Comparison of ENCODE assay signal across 22 cellular contexts in genomic region chr5:171453056-171453725, GRCh38. TPM values are rescaled to one million over a fixed set of nuclear protein-coding genes. Genes with fewer than 3 reads are reported as not detected.
DNase-seq lines count a peak whose midpoint lies in the region; ATAC-seq and TF ChIP-seq lines count a peak whose summit lies in the region.
"Had no signal": no experiment of that assay in that cellular context is flagged by ENCODE, and none has a peak within 500 bp of the region (broad histone marks: within the 10 kb centered on the region; RNA-seq: fewer than 3 reads in every experiment).

No MANE protein-coding gene starts in this region.

- POLR2A ChIA-PET in naive thymus-derived CD4-positive, alpha-beta T cell (lab: Charles Lee), result no interaction called here

- no peak for ATAC-seq in naive thymus-derived CD4-positive, alpha-beta T cell

- no peaks in the 10 kb centered on the region for H3K36me3 Mint-ChIP-seq in endodermal cell (ENCODE audit: low read depth)
- H3K36me3 Mint-ChIP-seq in naive thymus-derived CD4-positive, alpha-beta T cell, result no peaks in the 10 kb centered on the region

- H3K4me3 Mint-ChIP-seq in endodermal cell, result no peak overlapping the region
- no peak overlapping the region for H3K4me3 Mint-ChIP-seq in naive thymus-derived CD4-positive, alpha-beta T cell

- H3K27ac Mint-ChIP-seq in endodermal cell, result no peak overlapping the region
- no peak overlapping the region for H3K27ac Mint-ChIP-seq in naive thymus-derived CD4-positive, alpha-beta T cell

- no peak overlapping the region for H2BK5ac ChIP-seq in neuronal stem cell (ENCODE audit: low read length)

- TF ChIP-seq CTCF in GM12873 (IDR thresholded peaks at IDR 0.05; ENCODE audit: insufficient read depth, low read depth, low read length, missing control alignments), result peak; percentile 26
- TF ChIP-seq CTCF in endodermal cell (conservative IDR thresholded peaks at IDR 0.05), result peak; percentile 55

- H4K8ac ChIP-seq in neuronal stem cell (ENCODE audit: low read depth, low read length), result no peak overlapping the region

- intact Hi-C loops in head of caudate nucleus (cut with DNase I), result no loop called here
- intact Hi-C loops in naive thymus-derived CD4-positive, alpha-beta T cell (cut with micrococcal nuclease), result no loop called here

- DNase-seq in NAMALWA (ENCODE audit: low spot score) (peak; percentile 21), endodermal cell (no peak), neuronal stem cell (ENCODE audit: low spot score) (no peak), head of caudate nucleus (no peak)
- no peak for DNase-seq in activated CD4-positive, alpha-beta T cell treated with anti-CD3 and anti-CD28 coated beads, Interleukin-2, amount 50 U/mL, for 48 hours
- no peak for DNase-seq in naive thymus-derived CD4-positive, alpha-beta T cell
- DNase-seq: DMS79 treated with DMSO at 0.1 percent for 48 hours, GDM1, GOT3, NCI-H1048, NCI-H1436 treated with DMSO at 0.1 percent for 48 hours, NCI-H2029 treated with DMSO at 0.1 percent for 48 hours, NCI-H2171 treated with DMSO at 0.1 percent for 48 hours, NCI-H82, PC-9 had no signal

- H3K9ac ChIP-seq in endodermal cell (ENCODE audit: extremely low read depth, low read length, poor library complexity, severe bottlenecking) (no peak overlapping the region), neuronal stem cell (ENCODE audit: low read depth, low read length, poor library complexity) (no peak overlapping the region)
- H3K9ac ChIP-seq: BLaER1 treated with 17β-estradiol and CSF1 and Interleukin-3, amounts not matched to agents 10 nM and 100 nM; KMS-11 had no signal

- no peaks in the 10 kb centered on the region for H3K79me1 ChIP-seq in neuronal stem cell (ENCODE audit: low read depth, low read length)

- H3K4me1 Mint-ChIP-seq in endodermal cell, result peaks cover 15% of the 10 kb centered on the region
- peaks cover 0 to 9% (median 0%) of the 10 kb centered on the region in 7 donors for H3K4me1 Mint-ChIP-seq in naive thymus-derived CD4-positive, alpha-beta T cell

- H3K27ac ChIP-seq in endodermal cell (ENCODE audit: low read depth, low read length), result no peak overlapping the region
- H3K27ac ChIP-seq in neuronal stem cell (replicated peaks; ENCODE audit: low read length), result no peak overlapping the region
- no peak overlapping the region for H3K27ac ChIP-seq in naive thymus-derived CD4-positive, alpha-beta T cell (ENCODE audit: low read depth, low read length)
- H3K27ac ChIP-seq: A549; BLaER1 treated with 17β-estradiol and CSF1 and Interleukin-3, amounts not matched to agents 10 nM and 100 nM; KMS-11; PC-9 had no signal

- no peak overlapping the region for H3K4me2 ChIP-seq in neuronal stem cell (ENCODE audit: insufficient read depth, low read length, poor library complexity, severe bottlenecking)
- H3K4me2 ChIP-seq: A549; BLaER1 treated with 17β-estradiol and CSF1 and Interleukin-3, amounts not matched to agents 10 nM and 100 nM; KMS-11; PC-9 had no signal

- H4K91ac ChIP-seq in neuronal stem cell (ENCODE audit: low read depth, low read length, poor library complexity), result no peak overlapping the region

- H3K14ac ChIP-seq in neuronal stem cell (ENCODE audit: low read length), result no peak overlapping the region

- H3K27me3 Mint-ChIP-seq in endodermal cell (ENCODE audit: insufficient read depth), result peaks cover 17% of the 10 kb centered on the region
- H3K27me3 Mint-ChIP-seq in naive thymus-derived CD4-positive, alpha-beta T cell, result peaks cover 33 to 54% (median 45%) of the 10 kb centered on the region in 5 donors

- no peak overlapping the region for H3K23ac ChIP-seq in neuronal stem cell (ENCODE audit: low read depth, low read length, poor library complexity)

- no peak overlapping the region for H2AFZ ChIP-seq in neuronal stem cell (ENCODE audit: low read length)
- H2AFZ ChIP-seq: PC-9 had no signal

- H3K9me3 Mint-ChIP-seq in endodermal cell, result no peaks in the 10 kb centered on the region
- peaks cover 0 to 1% (median 0%) of the 10 kb centered on the region in 11 donors for H3K9me3 Mint-ChIP-seq in naive thymus-derived CD4-positive, alpha-beta T cell

- H3K36me3 ChIP-seq in endodermal cell (ENCODE audit: control insufficient read depth, insufficient read depth, low read length), result no peaks in the 10 kb centered on the region
- H3K36me3 ChIP-seq in neuronal stem cell (replicated peaks in 1 of 2; ENCODE audit: control insufficient read depth in 2 of 2, insufficient read depth in 2 of 2, low read length in 2 of 2), result no peaks in the 10 kb centered on the region
- H3K36me3 ChIP-seq in naive thymus-derived CD4-positive, alpha-beta T cell (ENCODE audit: control insufficient read depth in 2 of 3, insufficient read depth in 3 of 3, low read length in 3 of 3), result no peaks in the 10 kb centered on the region
- H3K36me3 ChIP-seq: BLaER1 treated with 17β-estradiol and CSF1 and Interleukin-3, amounts not matched to agents 10 nM and 100 nM had no signal

- CTCF ChIA-PET in naive thymus-derived CD4-positive, alpha-beta T cell (lab: Charles Lee), result no interaction called here

- H2BK120ac ChIP-seq in neuronal stem cell (ENCODE audit: low read depth, low read length), result no peak overlapping the region

- no peak overlapping the region for H3K4ac ChIP-seq in neuronal stem cell (ENCODE audit: low read length)

- 90 to 92% methylated on average over 7 to 11 of the region's 11 CpGs for WGBS in endodermal cell (ENCODE audit: insufficient coverage in 1 of 2, insufficient read length in 1 of 2), 2 experiments
- WGBS in neuronal stem cell (ENCODE audit: extremely low coverage in 2 of 2, insufficient read length in 2 of 2, insufficient replicate concordance in 1 of 2), 2 donors, result no CpG with 5 or more reads among the region's 11 CpGs

- H3K4me1 ChIP-seq in endodermal cell (ENCODE audit: control insufficient read depth, insufficient read depth, low read length) (no peaks in the 10 kb centered on the region), neuronal stem cell (ENCODE audit: control insufficient read depth in 2 of 2, insufficient read depth in 1 of 2, low read depth in 1 of 2, low read length in 2 of 2) (peaks cover 0 to 7% of the 10 kb centered on the region in 2 donors)
- no peaks in the 10 kb centered on the region for H3K4me1 ChIP-seq in naive thymus-derived CD4-positive, alpha-beta T cell (ENCODE audit: control insufficient read depth in 2 of 2, insufficient read depth in 2 of 2, low read length in 2 of 2)
- H3K4me1 ChIP-seq: A549 had no signal

- peak overlapping the region; percentile 33 for H3K18ac ChIP-seq in neuronal stem cell (ENCODE audit: low read length)

- no peak overlapping the region for H2AK5ac ChIP-seq in neuronal stem cell (ENCODE audit: low read depth, low read length)

- no peak overlapping the region for H3K4me3 ChIP-seq in endodermal cell (ENCODE audit: low read length)
- H3K4me3 ChIP-seq in neuronal stem cell (ENCODE audit: low read length in 2 of 2), result no peak overlapping the region
- H3K4me3 ChIP-seq in naive thymus-derived CD4-positive, alpha-beta T cell (ENCODE audit: low read length), result no peak overlapping the region
- H3K4me3 ChIP-seq: A549; BLaER1 treated with 17β-estradiol and CSF1 and Interleukin-3, amounts not matched to agents 10 nM and 100 nM; PC-9 had no signal

- H3K9me3 ChIP-seq in endodermal cell (ENCODE audit: control insufficient read depth, low read length) (no peaks in the 10 kb centered on the region), neuronal stem cell (replicated peaks in 1 of 2; ENCODE audit: control insufficient read depth in 2 of 2, insufficient read depth in 1 of 2, low read depth in 1 of 2, low read length in 2 of 2) (no peaks in the 10 kb centered on the region)
- no peaks in the 10 kb centered on the region for H3K9me3 ChIP-seq in naive thymus-derived CD4-positive, alpha-beta T cell (ENCODE audit: control insufficient read depth in 2 of 3, low read length in 3 of 3)
- H3K9me3 ChIP-seq: A549; BLaER1 treated with 17β-estradiol and CSF1 and Interleukin-3, amounts not matched to agents 10 nM and 100 nM had no signal

- no peak overlapping the region for H2BK15ac ChIP-seq in neuronal stem cell (ENCODE audit: low read length)

- H2BK12ac ChIP-seq in neuronal stem cell (ENCODE audit: low read length), result no peak overlapping the region

- H3K27me3 ChIP-seq in endodermal cell (ENCODE audit: control insufficient read depth, insufficient read depth, low read length, poor library complexity, severe bottlenecking), result no peaks in the 10 kb centered on the region
- H3K27me3 ChIP-seq in neuronal stem cell (ENCODE audit: control insufficient read depth in 3 of 3, insufficient read depth in 3 of 3, low read depth in 1 of 3, low read length in 3 of 3), result peaks cover 0 to 7% (median 0%) of the 10 kb centered on the region in 3 experiments
- no peaks in the 10 kb centered on the region for H3K27me3 ChIP-seq in naive thymus-derived CD4-positive, alpha-beta T cell (ENCODE audit: control insufficient read depth in 2 of 2, insufficient read depth in 2 of 2, low read length in 2 of 2)

RNA-seq across cellular contexts. Expression of gene FGF18, which starts 33.7 kb away (rescaled TPM):
- total RNA-seq in endodermal cell, result under 1 TPM; 0.44 to 0.57 TPM
- 3.8 TPM for polyA plus RNA-seq in endodermal cell (2013, experiment 1 of 2)
- polyA plus RNA-seq in endodermal cell (2013, experiment 2 of 2), result 3.6 TPM
- polyA plus RNA-seq in neuronal stem cell (2013, experiment 1 of 2), result 0.22 TPM
- polyA plus RNA-seq in neuronal stem cell (2013, experiment 2 of 2), result 0.19 TPM
- total RNA-seq in naive thymus-derived CD4-positive, alpha-beta T cell, result under 1 TPM in 2 of 5 experiments, not detected in 3; 0.24 to 0.44 TPM
- not detected for polyA plus RNA-seq in naive thymus-derived CD4-positive, alpha-beta T cell
- total RNA-seq: M059J, NCI-H460, SK-MEL-5 had no signal
